In the genomic region with DNA sequence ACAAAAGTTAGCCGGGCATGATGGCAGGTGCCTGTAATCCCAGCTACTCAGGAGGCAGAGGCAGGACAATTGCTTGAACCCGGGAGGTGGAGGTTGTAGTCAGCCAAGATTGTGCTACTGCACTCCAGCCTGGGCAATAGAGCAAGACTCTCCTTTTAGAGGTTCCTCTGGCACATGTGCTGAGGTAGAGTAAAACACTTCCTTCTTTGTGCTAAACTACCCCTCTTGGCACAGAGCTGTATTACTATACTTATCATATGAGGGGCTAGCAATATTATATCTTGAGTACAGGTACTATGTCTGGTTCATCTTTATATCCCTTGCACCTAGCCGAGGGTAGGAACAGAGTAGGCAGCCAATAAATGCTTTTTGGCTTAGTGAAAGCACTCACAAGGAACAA, we compare ENCODE assay signal across 19 cellular contexts.
"Had no signal": no experiment of that assay in that cellular context is flagged by ENCODE, and none has a peak within 500 bp of the region (broad histone marks: within the 10 kb centered on the region; RNA-seq: fewer than 3 reads in every experiment).

No MANE protein-coding gene starts in this region.

- H3K27ac ChIP-seq: esophagus muscularis mucosa, gastroesophageal sphincter, heart left ventricle, ovary, prostate gland, transverse colon, vagina had no signal

- DNase-seq: activated CD4-positive, alpha-beta memory T cell treated with anti-CD3 and anti-CD28 coated beads, Interleukin-2, amount 10 ng/mL, durations not matched to agents 7 days and 5 days; central memory CD4-positive, alpha-beta T cell; heart left ventricle; left ventricle myocardium superior; mammary epithelial cell; natural killer cell; ovary; stimulated activated CD4-positive, alpha-beta T cell treated with anti-CD3 and anti-CD28 coated beads, Interleukin-2, amount 100 ng/mL, for 48 hours; stimulated activated CD8-positive, alpha-beta memory T cell treated with anti-CD3 and anti-CD28 coated beads, Interleukin-4, amount 100 ng/mL, for 48 hours; stimulated activated naive B cell treated with anti-CD40 and anti-IgM and Interleukin-4, amounts not matched to agents 10 μg/mL and 1 μg/mL and 100 μg/mL, for 72 hours; transverse colon had no signal

- H3K4me3 Mint-ChIP-seq: activated CD4-positive, alpha-beta memory T cell treated with anti-CD3 and anti-CD28 coated beads, Interleukin-2, amount 10 ng/mL, durations not matched to agents 7 days and 5 days; activated T-helper 17 cell treated with anti-CD3 and anti-CD28 coated beads, Interleukin-2, amount 50 U/mL, for 72 hours; mesothelial cell of epicardium; natural killer cell; stimulated activated naive B cell treated with anti-CD40 and anti-IgM and Interleukin-4, amounts not matched to agents 10 μg/mL and 1 μg/mL and 100 μg/mL, for 72 hours; WTC11 had no signal

- H3K4me1 ChIP-seq: esophagus muscularis mucosa, gastroesophageal sphincter, prostate gland, vagina had no signal

- H3K27me3 ChIP-seq: esophagus muscularis mucosa, gastroesophageal sphincter, heart left ventricle, ovary, transverse colon, vagina had no signal

- H3K36me3 ChIP-seq: ovary, prostate gland, transverse colon, vagina had no signal

- H3K27me3 Mint-ChIP-seq: activated CD4-positive, alpha-beta memory T cell treated with anti-CD3 and anti-CD28 coated beads, Interleukin-2, amount 10 ng/mL, durations not matched to agents 7 days and 5 days; activated T-helper 17 cell treated with anti-CD3 and anti-CD28 coated beads, Interleukin-2, amount 50 U/mL, for 72 hours; stimulated activated naive B cell treated with anti-CD40 and anti-IgM and Interleukin-4, amounts not matched to agents 10 μg/mL and 1 μg/mL and 100 μg/mL, for 72 hours had no signal

- H3K9me3 ChIP-seq: ovary, prostate gland, vagina had no signal

- ATAC-seq: activated naive CD4-positive, alpha-beta T cell treated with anti-CD3 and anti-CD28 coated beads, Interleukin-2, amount 50 U/mL, for 72 hours; activated T-helper 17 cell treated with anti-CD3 and anti-CD28 coated beads, Interleukin-2, amount 50 U/mL, for 72 hours; gastroesophageal sphincter; heart left ventricle; left ventricle myocardium superior; natural killer cell; stimulated activated naive B cell treated with anti-CD40 and anti-IgM and Interleukin-4, amounts not matched to agents 10 μg/mL and 1 μg/mL and 100 μg/mL, for 72 hours; WTC11 had no signal

- H3K27ac Mint-ChIP-seq: activated CD4-positive, alpha-beta memory T cell treated with anti-CD3 and anti-CD28 coated beads, Interleukin-2, amount 10 ng/mL, durations not matched to agents 7 days and 5 days; activated naive CD4-positive, alpha-beta T cell treated with anti-CD3 and anti-CD28 coated beads, Interleukin-2, amount 50 U/mL, for 72 hours; activated T-helper 17 cell treated with anti-CD3 and anti-CD28 coated beads, Interleukin-2, amount 50 U/mL, for 72 hours; mesothelial cell of epicardium; natural killer cell; stimulated activated naive B cell treated with anti-CD40 and anti-IgM and Interleukin-4, amounts not matched to agents 10 μg/mL and 1 μg/mL and 100 μg/mL, for 72 hours; WTC11 had no signal

- H3K4me1 Mint-ChIP-seq: mesothelial cell of epicardium had no signal

- H3K4me3 ChIP-seq: esophagus muscularis mucosa, gastroesophageal sphincter, heart left ventricle, ovary, prostate gland, transverse colon, vagina had no signal

- H3K36me3 Mint-ChIP-seq: natural killer cell had no signal

- H3K9me3 Mint-ChIP-seq: activated T-helper 17 cell treated with anti-CD3 and anti-CD28 coated beads, Interleukin-2, amount 50 U/mL, for 72 hours had no signal
